Comparison of ENCODE assay signal across 19 cellular contexts in genomic region chr4:56914336-56914735, GRCh38. TPM values are rescaled to one million over a fixed set of nuclear protein-coding genes. Genes with fewer than 3 reads are reported as not detected.
DNase-seq lines count a peak whose midpoint lies in the region; ATAC-seq, FAIRE-seq and TF ChIP-seq lines count a peak whose summit lies in the region.
"Had no signal": no experiment of that assay in that cellular context is flagged by ENCODE, and none has a peak within 500 bp of the region (broad histone marks: within the 10 kb centered on the region; RNA-seq: fewer than 3 reads in every experiment).

No MANE protein-coding gene starts in this region.

- no TSS peak for BruUV-seq in K562 (replicated peaks; lab: Mats Ljungman, UMichigan)

- TF ChIP-seq POLR2A in K562 (conservative IDR thresholded peaks at IDR 0.05), result no peak

- no peak for FAIRE-seq in K562 (lab: Jason Lieb, UNC)
- FAIRE-seq: GM18507, GM19239, HTR-8/SVneo had no signal

- peaks cover 28% of the 10 kb centered on the region for H3K4me1 Mint-ChIP-seq in T-helper 1 cell treated with Interleukin-12 subunit alpha and Interleukin-12 subunit beta and Interleukin-4 antibody, amounts not matched to agents 30 μg/mL and 1 μg/mL, for 36 hours (ENCODE audit: low read depth)
- peaks cover 64% of the 10 kb centered on the region for H3K4me1 Mint-ChIP-seq in CD8-positive, alpha-beta T cell (ENCODE audit: low read depth)
- peaks cover 33 to 44% (median 40%) of the 10 kb centered on the region in 3 donors for H3K4me1 Mint-ChIP-seq in IgD-negative memory B cell

- H3K36me3 Mint-ChIP-seq in T-helper 1 cell treated with Interleukin-12 subunit alpha and Interleukin-12 subunit beta and Interleukin-4 antibody, amounts not matched to agents 30 μg/mL and 1 μg/mL, for 36 hours (ENCODE audit: low read depth), result peaks cover 18% of the 10 kb centered on the region
- peaks cover 40% of the 10 kb centered on the region for H3K36me3 Mint-ChIP-seq in CD8-positive, alpha-beta T cell
- H3K36me3 Mint-ChIP-seq in IgD-negative memory B cell, result no peaks in the 10 kb centered on the region

- no peak overlapping the region for H3K9ac ChIP-seq in K562 (ENCODE audit: insufficient read depth in 1 of 2, low read depth in 2 of 2, low read length in 2 of 2)

- no peaks in the 10 kb centered on the region for H3K9me3 Mint-ChIP-seq in T-helper 1 cell treated with Interleukin-12 subunit alpha and Interleukin-12 subunit beta and Interleukin-4 antibody, amounts not matched to agents 30 μg/mL and 1 μg/mL, for 36 hours
- H3K9me3 Mint-ChIP-seq in CD8-positive, alpha-beta T cell, result no peaks in the 10 kb centered on the region
- H3K9me3 Mint-ChIP-seq in IgD-negative memory B cell, result no peaks in the 10 kb centered on the region
- H3K9me3 Mint-ChIP-seq: CD14-positive monocyte had no signal

- no peaks in the 10 kb centered on the region for H3K27me3 ChIP-seq in CD8-positive, alpha-beta T cell (ENCODE audit: insufficient read depth, low read length)
- no peaks in the 10 kb centered on the region for H3K27me3 ChIP-seq in K562 (ENCODE audit: control insufficient read depth in 2 of 2, insufficient read depth in 2 of 2, low read length in 2 of 2)

- WGBS in K562 (ENCODE audit: insufficient coverage, low coverage, missing lambda C conversion rate), result 75% methylated on average over 3 of the region's 3 CpGs

- no peak overlapping the region for H3K27ac Mint-ChIP-seq in T-helper 1 cell treated with Interleukin-12 subunit alpha and Interleukin-12 subunit beta and Interleukin-4 antibody, amounts not matched to agents 30 μg/mL and 1 μg/mL, for 36 hours
- peak overlapping the region; percentile 72 for H3K27ac Mint-ChIP-seq in CD8-positive, alpha-beta T cell
- no peak overlapping the region for H3K27ac Mint-ChIP-seq in IgD-negative memory B cell
- H3K27ac Mint-ChIP-seq: CD14-positive monocyte had no signal

- no peaks in the 10 kb centered on the region for H3K9me3 ChIP-seq in CD8-positive, alpha-beta T cell (ENCODE audit: low read length)
- no peaks in the 10 kb centered on the region for H3K9me3 ChIP-seq in K562 (replicated peaks; ENCODE audit: control insufficient read depth, insufficient read depth, low read depth, low read length)
- H3K9me3 ChIP-seq: HAP-1 had no signal

- no peak overlapping the region for H3K4me3 ChIP-seq in CD8-positive, alpha-beta T cell (ENCODE audit: low read depth, low read length)
- no peak overlapping the region for H3K4me3 ChIP-seq in K562
- H3K4me3 ChIP-seq: HAP-1, SK-N-MC had no signal

- H3K79me2 ChIP-seq in K562 (ENCODE audit: control insufficient read depth, insufficient read depth, low read length), result peaks cover 95% of the 10 kb centered on the region

- H3K27ac ChIP-seq in CD8-positive, alpha-beta T cell (ENCODE audit: low read depth, low read length), result no peak overlapping the region
- H3K27ac ChIP-seq in K562 (ENCODE audit: extremely low read depth, low read depth, low read length), result no peak overlapping the region
- H3K27ac ChIP-seq: SK-N-MC had no signal

- no peaks in the 10 kb centered on the region for H3K27me3 Mint-ChIP-seq in T-helper 1 cell treated with Interleukin-12 subunit alpha and Interleukin-12 subunit beta and Interleukin-4 antibody, amounts not matched to agents 30 μg/mL and 1 μg/mL, for 36 hours (ENCODE audit: low read depth)
- no peaks in the 10 kb centered on the region for H3K27me3 Mint-ChIP-seq in CD8-positive, alpha-beta T cell (ENCODE audit: low read depth)
- no peaks in the 10 kb centered on the region for H3K27me3 Mint-ChIP-seq in IgD-negative memory B cell

- H3K4me3 Mint-ChIP-seq in T-helper 1 cell treated with Interleukin-12 subunit alpha and Interleukin-12 subunit beta and Interleukin-4 antibody, amounts not matched to agents 30 μg/mL and 1 μg/mL, for 36 hours, result peak overlapping the region; percentile 2
- peak overlapping the region; percentile 11 for H3K4me3 Mint-ChIP-seq in CD8-positive, alpha-beta T cell
- H3K4me3 Mint-ChIP-seq in IgD-negative memory B cell, result peak overlapping the region in 3 of 4 donors; percentile 28 to 48 (median 37)
- H3K4me3 Mint-ChIP-seq: CD14-positive monocyte had no signal

- CTCF ChIA-PET in CD8-positive, alpha-beta T cell (lab: Charles Lee), result no interaction called here
- CTCF ChIA-PET in K562 (lab: Yijun Ruan, JAX; ENCODE audit: low intra/inter-chr PET ratio), result no interaction called here

- H3K36me3 ChIP-seq in CD8-positive, alpha-beta T cell (ENCODE audit: insufficient read depth, low read length), result no peaks in the 10 kb centered on the region
- H3K36me3 ChIP-seq in K562 (ENCODE audit: control insufficient read depth, insufficient read depth, low read length), result peaks cover 62% of the 10 kb centered on the region

- peaks cover 76% of the 10 kb centered on the region for H3K4me1 ChIP-seq in CD8-positive, alpha-beta T cell (ENCODE audit: insufficient read depth, low read length)
- H3K4me1 ChIP-seq in K562 (replicated peaks in 1 of 2; ENCODE audit: control insufficient read depth in 2 of 2, insufficient read depth in 2 of 2, low read length in 2 of 2), result peaks cover 9 to 12% of the 10 kb centered on the region in 2 experiments; a peak in 4 of 5 replicates

- H3K9me1 ChIP-seq in K562 (ENCODE audit: control insufficient read depth, insufficient read depth, low read length), result no peaks in the 10 kb centered on the region

- H3K4me2 ChIP-seq in K562 (ENCODE audit: insufficient read depth, low read length), result no peak overlapping the region

- no peak for ATAC-seq in CD8-positive, alpha-beta T cell
- ATAC-seq in K562 (no peak), HG02884 (IDR thresholded peaks at IDR 0.05; ENCODE audit: unreplicated experiment) (no peak)
- ATAC-seq: Panc1, Right ventricle myocardium inferior had no signal

- H2AFZ ChIP-seq in K562 (ENCODE audit: low read depth, low read length), result no peak overlapping the region

- POLR2A ChIA-PET in CD8-positive, alpha-beta T cell (lab: Charles Lee), result interaction anchor here (0.8 to 1.1 kb wide), 2 partner anchors 478 to 527 kb away, joined by 3 to 4 read pairs; partner anchors contain the start of genes AASDH, PAICS and PPAT
- POLR2A ChIA-PET in K562 (lab: Yijun Ruan, JAX), result no interaction called here

- no peak for TF ChIP-seq CTCF in CD8-positive, alpha-beta T cell (IDR thresholded peaks at IDR 0.05)
- no peak for TF ChIP-seq CTCF in K562 (IDR thresholded peaks at IDR 0.05 in 2 of 3, conservative IDR thresholded peaks at IDR 0.05 in 1 of 3; ENCODE audit: insufficient read depth in 2 of 3, low read depth in 1 of 3, low read length in 3 of 3)

- peaks cover 12% of the 10 kb centered on the region; the same call in 1 of the 2 replicates for H4K20me1 ChIP-seq in K562 (replicated peaks; ENCODE audit: control insufficient read depth, insufficient read depth, low read length)

- TF ChIP-seq RAD21 in K562 (CRISPR knock-in tag; conservative IDR thresholded peaks at IDR 0.05 in 1 of 2, IDR thresholded peaks at IDR 0.05 in 1 of 2), result no peak

- intact Hi-C loops in CD8-positive, alpha-beta T cell (cut with DNase I, micrococcal nuclease), result loop anchor here in 1 of 2 experiments (10.0 kb wide), 1 partner anchor 1370 kb away; the partner anchor contains the start of gene CLOCK
- intact Hi-C loops in K562 (cut with micrococcal nuclease), result loop anchor here (5.0 kb wide), 1 partner anchor 43 kb away; no protein-coding TSS in a partner anchor

- DNase-seq in T-helper 1 cell (no peak), K562 (ENCODE audit: extremely low read depth in 1 of 4, low spot score in 3 of 4) (no peak), NCI-H1105 (lab: John Stamatoyannopoulos, UW) (no peak), DMS53 (lab: John Stamatoyannopoulos, UW) (no peak)
- no peak for DNase-seq in CD8-positive, alpha-beta T cell
- DNase-seq: KBM-7, NCI-H1092 treated with DMSO at 0.1 percent for 48 hours, NCI-H1694 treated with DMSO at 0.1 percent for 48 hours had no signal

- TF ChIP-seq EP300 in K562 (IDR thresholded peaks at IDR 0.05; ENCODE audit: low read length), result no peak

- in situ Hi-C loops in K562 (cut with MboI), result no loop called here

TF ChIP-seq in K562, 482 proteins besides CTCF, POLR2A, EP300 and RAD21 (continues in another document):
- no peak for TF ChIP-seq PTTG1 (tag; IDR thresholded peaks at IDR 0.05; ENCODE audit: low read depth)

RNA-seq across cellular contexts. Expression of gene REST, which starts 6.6 kb away (rescaled TPM):
- 10 to 100 TPM; 58.9 to 60.7 TPM for total RNA-seq in CD8-positive, alpha-beta T cell
- polyA plus RNA-seq in IgD-negative memory B cell (114 TPM), K562 (2011; rRNA removed) (15.3 and 19.3 TPM in 2 replicates), K562 (2014; fragmentation: Illumina TruSeq; extraction: Trizol) (8.9 and 9.7 TPM in 2 replicates), K562 (2014; fragmentation: Nextera tagmentation; extraction: Ambion mirVana) (1 to 10 TPM; 2.9 to 6.9 TPM), K562 (2014; rRNA removed) (10.1 and 10.8 TPM in 2 replicates)
- 40.4 and 67.7 TPM in 2 replicates for total RNA-seq in K562 (2011; cell fraction: chromatin; rRNA removed; ENCODE audit: low replicate concordance)
- 18.8 and 21.2 TPM in 2 replicates for total RNA-seq in K562 (2011; cell fraction: nucleolus; rRNA removed)
- total RNA-seq in K562 (2011; cell fraction: nucleoplasm; rRNA removed), result 27.1 and 31.8 TPM in 2 replicates
- total RNA-seq in K562 (2014; rRNA removed) (19.2 and 28.4 TPM in 2 replicates), K562 (2014; rRNA removed; fragmentation: Illumina TruSeq; extraction: Trizol) (20.1 and 23.6 TPM in 2 replicates), K562 (2015; rRNA removed; fragmentation: Illumina TruSeq; extraction: Trizol) (19.9 TPM in 2 replicates), K562 (2021) (23.2 and 24.0 TPM in 2 replicates)
- 4.0 and 7.3 TPM in 2 replicates for polyA plus RNA-seq in K562 (2011; cell fraction: cytosol; rRNA removed)
- 11.4 and 12.6 TPM in 2 replicates for polyA plus RNA-seq in K562 (2011; cell fraction: nucleus; rRNA removed)
- polyA plus RNA-seq in K562 (2012), result 5.1 and 6.8 TPM in 2 replicates
- polyA minus RNA-seq in K562 (2011; rRNA and poly(A)+ RNA removed), result 60.5 and 72.5 TPM in 2 replicates
- polyA minus RNA-seq in K562 (2011; cell fraction: cytosol; rRNA and poly(A)+ RNA removed), result 15.0 and 22.1 TPM in 2 replicates
- 15.3 and 21.0 TPM in 2 replicates for polyA minus RNA-seq in K562 (2011; cell fraction: nucleus; rRNA and poly(A)+ RNA removed)
